ENCODE assay signal across 21 cellular contexts in the genomic region with DNA sequence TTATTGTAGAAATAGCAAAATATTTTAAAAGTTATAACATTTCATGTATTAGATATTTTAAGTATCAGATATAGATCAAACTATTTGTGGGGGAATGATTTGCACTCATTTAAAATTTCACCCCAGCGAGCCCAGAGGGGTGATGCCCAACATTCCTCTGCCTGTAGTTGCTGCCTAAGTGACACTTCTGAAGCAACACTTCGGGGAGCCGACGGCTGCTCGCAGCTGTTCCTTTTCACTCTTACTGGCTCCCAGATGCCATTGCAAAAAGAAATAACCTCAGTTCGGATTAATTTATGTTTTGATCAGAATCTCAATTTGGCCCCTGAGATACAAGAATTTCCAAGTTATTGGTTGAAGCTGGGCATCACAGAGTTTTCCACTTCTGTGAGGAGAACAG.
DNase-seq lines count a peak whose midpoint lies in the region; ATAC-seq, FAIRE-seq and TF ChIP-seq lines count a peak whose summit lies in the region.
"Had no signal": no experiment of that assay in that cellular context is flagged by ENCODE, and none has a peak within 500 bp of the region (broad histone marks: within the 10 kb centered on the region; RNA-seq: fewer than 3 reads in every experiment).

No MANE protein-coding gene starts in this region.

- H3K79me1 ChIP-seq in H1 (ENCODE audit: low read depth, low read length): no peaks in the 10 kb centered on the region

- H3K9ac ChIP-seq in H1 (replicated peaks in 1 of 4; ENCODE audit: extremely low read depth in 1 of 4, low read depth in 3 of 4, low read length in 3 of 4) (no peak overlapping the region), skeletal muscle satellite cell (ENCODE audit: low read depth, low read length) (no peak overlapping the region)

- H3K9me3 ChIP-seq in H1 (ENCODE audit: insufficient read depth in 2 of 2, low read depth in 1 of 2, low read length in 1 of 2) (no peaks in the 10 kb centered on the region), skeletal muscle satellite cell (replicated peaks; ENCODE audit: low read length) (no peaks in the 10 kb centered on the region), ascending aorta (no peaks in the 10 kb centered on the region), sigmoid colon (no peaks in the 10 kb centered on the region)
- H3K9me3 ChIP-seq: BE2C, Caco-2 had no signal

- no peak overlapping the region for H2BK20ac ChIP-seq in H1 (ENCODE audit: low read length)

- H3K14ac ChIP-seq in H1 (ENCODE audit: insufficient read length): no peak overlapping the region

- no peak for TF ChIP-seq RAD21 in H1 (IDR thresholded peaks at IDR 0.05 in 1 of 2, conservative IDR thresholded peaks at IDR 0.05 in 1 of 2; ENCODE audit: low read depth in 2 of 2, low read length in 2 of 2)

- H4K91ac ChIP-seq in H1 (replicated peaks; ENCODE audit: insufficient read length, low read length): no peak overlapping the region

- H3K4me1 ChIP-seq in H1 (replicated peaks in 1 of 4; ENCODE audit: control insufficient read depth in 3 of 4, insufficient read depth in 4 of 4, low read length in 3 of 4) (no peaks in the 10 kb centered on the region), skeletal muscle satellite cell (ENCODE audit: control insufficient read depth, insufficient read depth, low read length) (no peaks in the 10 kb centered on the region), ascending aorta (no peaks in the 10 kb centered on the region), sigmoid colon (no peaks in the 10 kb centered on the region)
- H3K4me1 ChIP-seq: BE2C, Caco-2 had no signal

- TF ChIP-seq POLR2A in H1 (IDR thresholded peaks at IDR 0.05; ENCODE audit: control extremely low read depth in 1 of 2, low read depth in 2 of 2, low read length in 2 of 2) (no peak), sigmoid colon (IDR thresholded peaks at IDR 0.05) (no peak)

- no peak overlapping the region for H3K27ac ChIP-seq in H1 (ENCODE audit: low read depth, low read length)
- no peak overlapping the region for H3K27ac ChIP-seq in ascending aorta
- H3K27ac ChIP-seq in sigmoid colon: no peak overlapping the region

- 86% methylated on average over 6 of the region's 6 CpGs; no CpG with 5 or more reads in 1 of the 2 experiments for WGBS in H1 (ENCODE audit: extremely low coverage in 1 of 2, insufficient coverage in 1 of 2, insufficient read length in 1 of 2, insufficient replicate concordance in 2 of 2, low coverage in 1 of 2, low lambda C conversion rate in 2 of 2, missing lambda C conversion rate in 1 of 2), 2 experiments
- 75 to 88% methylated on average over 6 of the region's 6 CpGs for WGBS in sigmoid colon, 2 donors

- H3K23me2 ChIP-seq in H1 (ENCODE audit: low read depth, low read length): no peaks in the 10 kb centered on the region

- CTCF ChIA-PET in H1 (lab: Charles Lee; ENCODE audit: partially characterized antibody): no interaction called here

- peak overlapping the region; percentile 8; the same call in 1 of the 2 replicates for H2AFZ ChIP-seq in H1 (ENCODE audit: low read length)

- no peak overlapping the region for H4K8ac ChIP-seq in H1 (ENCODE audit: extremely low read depth, insufficient read depth, low read length)

- no peak overlapping the region for H2BK15ac ChIP-seq in H1 (ENCODE audit: low read length)

- FAIRE-seq in H1 (lab: Jason Lieb, UNC): no peak
- FAIRE-seq: D721Med, GM12892, GM18507, H54, HepG2 had no signal

- H2BK12ac ChIP-seq in H1 (ENCODE audit: low read depth, low read length): no peak overlapping the region

- H3K23ac ChIP-seq in H1 (ENCODE audit: insufficient read length): no peak overlapping the region

- TF ChIP-seq CTCF in H1 (IDR thresholded peaks at IDR 0.05; ENCODE audit: control extremely low read depth in 1 of 3, insufficient read depth in 1 of 3, low read depth in 1 of 3, low read length in 3 of 3): no peak
- no peak for TF ChIP-seq CTCF in ascending aorta (IDR thresholded peaks at IDR 0.05)
- no peak for TF ChIP-seq CTCF in sigmoid colon (IDR thresholded peaks at IDR 0.05)

- no peak overlapping the region for H2BK120ac ChIP-seq in H1 (replicated peaks; ENCODE audit: low read depth, low read length)

- DNase-seq in HCEC 1CT: peak; percentile 37
- DNase-seq in H1 (ENCODE audit: low read depth in 1 of 2, low spot score in 2 of 2): no peak
- DNase-seq in myocyte (ENCODE audit: low read depth): peak; percentile 20
- DNase-seq in NCI-H2171 treated with DMSO at 0.1 percent for 48 hours (lab: John Stamatoyannopoulos, UW): no peak
- no peak for DNase-seq in ascending aorta (ENCODE audit: low spot score in 2 of 2)
- no peak for DNase-seq in sigmoid colon
- DNase-seq: ACHN; BE2C; C1 segment of cervical spinal cord; Caco-2; CD4-positive, CD25-positive, alpha-beta regulatory T cell; CD8-positive, alpha-beta memory T cell; GDM1; KBM-7 had no signal

- H3K79me2 ChIP-seq in H1 (ENCODE audit: control insufficient read depth in 1 of 2, insufficient read depth in 2 of 2, low read length in 2 of 2): no peaks in the 10 kb centered on the region

- POLR2A ChIA-PET in H1 (lab: Charles Lee; ENCODE audit: partially characterized antibody): no interaction called here

- no peak overlapping the region for H2BK5ac ChIP-seq in H1 (ENCODE audit: low read depth, low read length)

- TF ChIP-seq EP300 in H1 (IDR thresholded peaks at IDR 0.05; ENCODE audit: borderline replicate concordance in 1 of 2, low read depth in 2 of 2, low read length in 2 of 2) (no peak), sigmoid colon (IDR thresholded peaks at IDR 0.05) (no peak)

- intact Hi-C loops in ascending aorta (cut with DNase I) (no loop called here), sigmoid colon (cut with DNase I) (no loop called here)

- no peak overlapping the region for H3K18ac ChIP-seq in H1 (ENCODE audit: extremely low read depth, low read length)

- no peak for ATAC-seq in HG03565 (IDR thresholded peaks at IDR 0.05; ENCODE audit: unreplicated experiment)
- ATAC-seq: HepG2 had no signal

- no peaks in the 10 kb centered on the region for H4K20me1 ChIP-seq in H1 (replicated peaks in 1 of 2; ENCODE audit: control insufficient read depth in 1 of 2, insufficient read depth in 2 of 2, low read length in 2 of 2)

- H3K36me3 ChIP-seq in H1 (ENCODE audit: control insufficient read depth in 2 of 4, insufficient read depth in 4 of 4, low read length in 3 of 4) (no peaks in the 10 kb centered on the region), skeletal muscle satellite cell (ENCODE audit: insufficient read depth, low read length) (no peaks in the 10 kb centered on the region), ascending aorta (no peaks in the 10 kb centered on the region), sigmoid colon (no peaks in the 10 kb centered on the region)
- H3K36me3 ChIP-seq: BE2C had no signal

- H3K4me3 ChIP-seq in H1 (ENCODE audit: extremely low read depth in 1 of 4, insufficient read depth in 2 of 4, low read depth in 3 of 4, low read length in 4 of 4) (no peak overlapping the region), skeletal muscle satellite cell (ENCODE audit: low read length) (peak overlapping the region; percentile 14), ascending aorta (no peak overlapping the region), sigmoid colon (no peak overlapping the region)

- H3K4me2 ChIP-seq in H1 (ENCODE audit: insufficient read depth in 1 of 2, low read depth in 2 of 2, low read length in 2 of 2): no peak overlapping the region
- peak overlapping the region; percentile 52 for H3K4me2 ChIP-seq in skeletal muscle satellite cell (ENCODE audit: low read length)

- H3K4ac ChIP-seq in H1 (replicated peaks; ENCODE audit: insufficient read length, low read depth, low read length): no peak overlapping the region

- no peak overlapping the region for H2AK5ac ChIP-seq in H1 (ENCODE audit: low read depth, low read length)

- no peak overlapping the region for H4K5ac ChIP-seq in H1 (ENCODE audit: insufficient read length, low read depth, low read length)

- no peak overlapping the region for H3K56ac ChIP-seq in H1 (replicated peaks; ENCODE audit: insufficient read length, low read depth, low read length)

- H3K27me3 ChIP-seq in H1 (replicated peaks in 1 of 4; ENCODE audit: control insufficient read depth in 3 of 4, extremely low read depth in 1 of 4, insufficient read depth in 3 of 4, low read length in 3 of 4): peaks cover 0 to 1% (median 0%) of the 10 kb centered on the region in 4 experiments; a peak in 1 of 7 replicates
- H3K27me3 ChIP-seq in skeletal muscle satellite cell (ENCODE audit: control insufficient read depth, insufficient read depth, low read length): no peaks in the 10 kb centered on the region
- no peaks in the 10 kb centered on the region for H3K27me3 ChIP-seq in ascending aorta
- H3K27me3 ChIP-seq in sigmoid colon: no peaks in the 10 kb centered on the region
- H3K27me3 ChIP-seq: BE2C had no signal

TF ChIP-seq in H1, 55 proteins besides CTCF, POLR2A, EP300 and RAD21:
- TF ChIP-seq YY1 (IDR thresholded peaks at IDR 0.05; ENCODE audit: low read depth, low read length) (no peak), JUND (IDR thresholded peaks at IDR 0.05; ENCODE audit: low read length) (no peak), SP4 (IDR thresholded peaks at IDR 0.05; ENCODE audit: low read length) (no peak)
TF ChIP-seq in H1: peak in this region for 0.

Comparison
In these comparisons a context has a peak if more than half of its experiments do, and no peak if none do; other contexts are left out.
1. DNase-seq: peak in HCEC 1CT (single experiment) and myocyte (single experiment); none in H1 (0 of 2), NCI-H2171 treated with DMSO at 0.1 percent for 48 hours (single experiment), ascending aorta (0 of 2) and sigmoid colon (single experiment).